ENCODE assay signal across 8 cellular contexts in the genomic region with DNA sequence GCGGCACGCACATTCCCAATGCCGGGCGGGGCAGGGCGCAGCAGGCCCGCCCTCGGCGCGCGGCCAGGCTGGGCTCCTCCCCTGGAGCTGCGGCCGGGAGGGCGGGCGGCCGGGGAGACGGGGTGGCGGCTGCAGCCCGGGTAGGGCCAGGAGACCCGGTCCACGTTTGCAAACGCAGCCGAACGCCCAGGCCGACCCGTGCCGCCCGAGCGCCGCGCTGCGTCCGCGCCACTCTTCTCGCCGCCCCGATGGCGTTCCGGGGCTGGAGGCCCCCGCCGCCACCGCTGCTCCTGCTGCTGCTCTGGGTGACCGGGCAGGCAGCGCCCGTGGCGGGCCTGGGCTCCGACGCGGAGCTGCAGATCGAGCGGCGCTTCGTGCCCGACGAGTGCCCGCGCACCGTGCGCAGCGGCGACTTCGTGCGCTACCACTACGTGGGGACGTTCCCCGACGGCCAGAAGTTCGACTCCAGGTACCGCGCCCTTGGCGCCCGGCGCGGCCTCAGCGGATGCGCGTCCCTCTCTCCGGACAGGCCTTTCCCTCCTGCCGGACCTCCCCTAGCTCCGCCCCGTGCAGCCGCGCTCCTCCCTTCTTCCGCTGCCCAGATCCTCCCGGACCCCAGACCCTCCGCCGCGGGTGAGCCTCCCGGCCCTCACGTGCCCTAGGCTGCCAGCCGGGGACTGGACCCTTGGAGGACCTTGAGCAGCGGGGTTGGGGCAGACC. TPM values are rescaled to one million over a fixed set of nuclear protein-coding genes. Genes with fewer than 3 reads are reported as not detected.
DNase-seq lines count a peak whose midpoint lies in the region; ATAC-seq and TF ChIP-seq lines count a peak whose summit lies in the region.

A gene with protein sequence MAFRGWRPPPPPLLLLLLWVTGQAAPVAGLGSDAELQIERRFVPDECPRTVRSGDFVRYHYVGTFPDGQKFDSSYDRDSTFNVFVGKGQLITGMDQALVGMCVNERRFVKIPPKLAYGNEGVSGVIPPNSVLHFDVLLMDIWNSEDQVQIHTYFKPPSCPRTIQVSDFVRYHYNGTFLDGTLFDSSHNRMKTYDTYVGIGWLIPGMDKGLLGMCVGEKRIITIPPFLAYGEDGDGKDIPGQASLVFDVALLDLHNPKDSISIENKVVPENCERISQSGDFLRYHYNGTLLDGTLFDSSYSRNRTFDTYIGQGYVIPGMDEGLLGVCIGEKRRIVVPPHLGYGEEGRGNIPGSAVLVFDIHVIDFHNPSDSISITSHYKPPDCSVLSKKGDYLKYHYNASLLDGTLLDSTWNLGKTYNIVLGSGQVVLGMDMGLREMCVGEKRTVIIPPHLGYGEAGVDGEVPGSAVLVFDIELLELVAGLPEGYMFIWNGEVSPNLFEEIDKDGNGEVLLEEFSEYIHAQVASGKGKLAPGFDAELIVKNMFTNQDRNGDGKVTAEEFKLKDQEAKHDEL (plus strand): TSS at position 115 of the 720 bp plus-strand sequence. CDS start 134 bp downstream, at position 249.

- no peaks in the 10 kb centered on the region for H3K36me3 ChIP-seq in Karpas-422 (ENCODE audit: insufficient read depth, low read length)

- H3K27ac ChIP-seq in Karpas-422 (ENCODE audit: low read length): no peak within 1 kb of the TSS

- H3K4me3 ChIP-seq in Karpas-422 (ENCODE audit: low read length): no peak within 1 kb of the TSS

- H3K9ac ChIP-seq in Karpas-422 (ENCODE audit: low read length): no peak within 1 kb of the TSS

- no peaks in the 10 kb centered on the region for H3K4me1 ChIP-seq in Karpas-422 (ENCODE audit: low read length)

- DNase-seq in DMS153 treated with DMSO at 0.1 percent for 48 hours (lab: John Stamatoyannopoulos, UW; ENCODE audit: unreplicated experiment) (peak; percentile 55), GM19240 (ENCODE audit: insufficient read length, low spot score) (peak; percentile 57), NCI-H748 (lab: John Stamatoyannopoulos, UW; ENCODE audit: unreplicated experiment) (peak; percentile 82), amygdala (lab: John Stamatoyannopoulos, UW) (peak in 46 of 56 donors; percentile 10 to 78 (median 56)), cardiac septum (ENCODE audit: low spot score) (peak; percentile 94), omental fat pad (ENCODE audit: low spot score) (peak; percentile 50), Karpas-422 (no peak)

- no peak within 1 kb of the TSS for H2AFZ ChIP-seq in Karpas-422 (ENCODE audit: low read length)

- no peaks in the 10 kb centered on the region for H3K9me2 ChIP-seq in Karpas-422 (replicated peaks; ENCODE audit: insufficient read depth, low read length)

- H4K20me1 ChIP-seq in Karpas-422 (ENCODE audit: insufficient read depth, low read depth, low read length): no peaks in the 10 kb centered on the region

- H3K79me2 ChIP-seq in Karpas-422 (ENCODE audit: low read length): no peaks in the 10 kb centered on the region

- H3K9me3 ChIP-seq in Karpas-422 (ENCODE audit: low read length): no peaks in the 10 kb centered on the region

- intact Hi-C loops in cardiac septum (cut with DNase I): loop anchor here (1.0 to 5.0 kb wide), 5 partner anchors 15 to 150 kb away; a partner anchor contains a TSS

- peak; percentile 79 for ATAC-seq in HG03342 (IDR thresholded peaks at IDR 0.05; ENCODE audit: unreplicated experiment)
- peak; percentile 93 for ATAC-seq in omental fat pad (ENCODE audit: low FRiP score)

- no peaks in the 10 kb centered on the region for H3K27me3 ChIP-seq in Karpas-422 (ENCODE audit: low read length)

- H3K4me2 ChIP-seq in Karpas-422 (ENCODE audit: low read depth, low read length, poor library complexity, severe bottlenecking): no peak within 1 kb of the TSS

- no peak for TF ChIP-seq CTCF in omental fat pad (IDR thresholded peaks at IDR 0.05)

RNA-seq across cellular contexts. Expression of the gene that starts here (rescaled TPM):
- 137 TPM for total RNA-seq in cardiac septum
- 100 to 1,000 TPM in 1 of 4 donors, 10 to 100 TPM in 3; 86.0 to 269 (median 91.3) TPM for total RNA-seq in omental fat pad
- total RNA-seq in Karpas-422 (2014; rRNA removed; shearing (Covaris generic); ENCODE audit: low replicate concordance): not detected in 2 replicates

Comparison
In these comparisons a context has a peak if more than half of its experiments do, and no peak if none do; other contexts are left out.
1. RNA of the gene that starts here (total RNA-seq): 137 TPM in cardiac septum (single experiment) and 86.0 to 269 TPM in omental fat pad; not detected in Karpas-422; every median in the first group is over 10 times any median in the second.